ENCODE assay signal across 19 cellular contexts in the genomic region with DNA sequence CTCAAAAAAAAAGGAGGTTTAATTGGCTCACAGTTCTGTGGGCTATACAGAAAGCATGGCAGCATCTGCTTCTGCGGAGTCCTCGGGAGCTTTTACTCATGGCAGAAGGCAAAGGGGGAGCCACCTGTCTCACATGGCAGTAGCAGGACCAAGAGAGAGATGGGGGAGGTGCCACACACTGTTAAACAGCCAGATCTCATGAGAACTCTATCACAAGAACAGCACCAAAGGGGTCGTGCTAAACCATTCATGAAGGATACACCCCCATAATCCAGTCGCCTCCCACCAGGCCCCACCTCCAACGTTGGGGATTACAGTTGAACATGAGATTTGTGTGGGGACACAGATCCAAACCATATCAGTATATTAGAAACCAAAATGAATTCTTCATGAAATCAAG. TPM values are rescaled to one million over a fixed set of nuclear protein-coding genes. Genes with fewer than 3 reads are reported as not detected.
DNase-seq lines count a peak whose midpoint lies in the region; ATAC-seq and TF ChIP-seq lines count a peak whose summit lies in the region.
"Had no signal": no experiment of that assay in that cellular context is flagged by ENCODE, and none has a peak within 500 bp of the region (broad histone marks: within the 10 kb centered on the region; RNA-seq: fewer than 3 reads in every experiment).

No MANE protein-coding gene starts in this region.

- H3K4me1 Mint-ChIP-seq in activated CD8-positive, alpha-beta T cell treated with anti-CD3 and anti-CD28 coated beads for 36 hours (ENCODE audit: low read depth) = peaks cover 4% of the 10 kb centered on the region
- H3K4me1 Mint-ChIP-seq in activated CD8-positive, alpha-beta T cell treated with anti-CD3 and anti-CD28 coated beads, Interleukin-2, amount 10 ng/mL, durations not matched to agents 7 days and 5 days (ENCODE audit: low read depth) = peaks cover 6% of the 10 kb centered on the region
- no peaks in the 10 kb centered on the region; the same call in 2 of the 3 replicates for H3K4me1 Mint-ChIP-seq in GM23338
- peaks cover 6% of the 10 kb centered on the region for H3K4me1 Mint-ChIP-seq in activated naive CD8-positive, alpha-beta T cell treated with anti-CD3 and anti-CD28 coated beads for 36 hours
- no peaks in the 10 kb centered on the region for H3K4me1 Mint-ChIP-seq in nephron progenitor cell

- H3K27me3 Mint-ChIP-seq in activated CD8-positive, alpha-beta T cell treated with anti-CD3 and anti-CD28 coated beads for 36 hours = no peaks in the 10 kb centered on the region
- H3K27me3 Mint-ChIP-seq in activated CD8-positive, alpha-beta T cell treated with anti-CD3 and anti-CD28 coated beads, Interleukin-2, amount 10 ng/mL, durations not matched to agents 7 days and 5 days (ENCODE audit: low read depth) = no peaks in the 10 kb centered on the region
- H3K27me3 Mint-ChIP-seq in GM23338 (ENCODE audit: insufficient read depth, low read depth, poor library complexity) (peaks cover 3% of the 10 kb centered on the region), nephron progenitor cell (ENCODE audit: low read depth, poor library complexity) (no peaks in the 10 kb centered on the region)
- H3K27me3 Mint-ChIP-seq in activated naive CD8-positive, alpha-beta T cell treated with anti-CD3 and anti-CD28 coated beads for 36 hours = no peaks in the 10 kb centered on the region
- H3K27me3 Mint-ChIP-seq: IgD-negative memory B cell had no signal

- H3K36me3 ChIP-seq in GM23338 (ENCODE audit: insufficient read depth) = peaks cover 50% of the 10 kb centered on the region

- CTCF ChIA-PET in activated CD8-positive, alpha-beta T cell treated with anti-CD3 and anti-CD28 coated beads for 36 hours (lab: Charles Lee) = interaction anchor here (0.8 to 6.8 kb wide), 3 partner anchors 13 to 146 kb away, joined by 3 to 29 read pairs (median 4); no protein-coding TSS in a partner anchor
- CTCF ChIA-PET in activated CD8-positive, alpha-beta T cell treated with anti-CD3 and anti-CD28 coated beads, Interleukin-2, amount 10 ng/mL, durations not matched to agents 7 days and 5 days (lab: Charles Lee) = interaction anchor here (1.1 to 1.5 kb wide), 3 partner anchors 14 to 45 kb away, joined by 3 to 5 read pairs (median 5); partner anchors contain the start of gene CXXC5

- no peak for TF ChIP-seq CTCF in activated CD8-positive, alpha-beta T cell treated with anti-CD3 and anti-CD28 coated beads for 36 hours (IDR thresholded peaks at IDR 0.05)
- TF ChIP-seq CTCF in GM23338 (conservative IDR thresholded peaks at IDR 0.05; ENCODE audit: low read depth in 2 of 2) (no peak), nephron progenitor cell (IDR thresholded peaks at IDR 0.05) (no peak)

- peaks cover 7% of the 10 kb centered on the region; the same call in 1 of the 2 replicates for H3F3A ChIP-seq in GM23338 (replicated peaks; ENCODE audit: low read depth)

- no peak overlapping the region for H3K4me2 ChIP-seq in GM23338

- POLR2A ChIA-PET in activated CD8-positive, alpha-beta T cell treated with anti-CD3 and anti-CD28 coated beads for 36 hours (lab: Charles Lee) = interaction anchor here (0.6 kb wide), 1 partner anchor 59 kb away, joined by 5 read pairs; the partner anchor contains the start of gene UBE2D2
- POLR2A ChIA-PET in activated CD8-positive, alpha-beta T cell treated with anti-CD3 and anti-CD28 coated beads, Interleukin-2, amount 10 ng/mL, durations not matched to agents 7 days and 5 days (lab: Charles Lee) = no interaction called here

- peak overlapping the region; percentile 72; the same call in 1 of the 2 replicates for H3K27ac ChIP-seq in GM23338 (ENCODE audit: low read depth)
- H3K27ac ChIP-seq: C4-2B, HL-60 had no signal

- peaks cover 7% of the 10 kb centered on the region; the same call in 1 of the 2 replicates for H3K79me2 ChIP-seq in GM23338 (replicated peaks; ENCODE audit: insufficient read depth)

- peak overlapping the region; percentile 49 for H3K27ac Mint-ChIP-seq in activated CD8-positive, alpha-beta T cell treated with anti-CD3 and anti-CD28 coated beads for 36 hours
- no peak overlapping the region for H3K27ac Mint-ChIP-seq in activated CD8-positive, alpha-beta T cell treated with anti-CD3 and anti-CD28 coated beads, Interleukin-2, amount 10 ng/mL, durations not matched to agents 7 days and 5 days
- H3K27ac Mint-ChIP-seq in GM23338 (no peak overlapping the region), nephron progenitor cell (peak overlapping the region; percentile 61)
- peak overlapping the region; percentile 67 for H3K27ac Mint-ChIP-seq in activated naive CD8-positive, alpha-beta T cell treated with anti-CD3 and anti-CD28 coated beads for 36 hours

- ATAC-seq in activated CD8-positive, alpha-beta T cell treated with anti-CD3 and anti-CD28 coated beads for 36 hours = no peak
- no peak for ATAC-seq in activated CD8-positive, alpha-beta T cell treated with anti-CD3 and anti-CD28 coated beads, Interleukin-2, amount 10 ng/mL, durations not matched to agents 7 days and 5 days
- no peak for ATAC-seq in GM23338

- no peaks in the 10 kb centered on the region for H3K27me3 ChIP-seq in GM23338 (ENCODE audit: insufficient read depth)

- peaks cover 30% of the 10 kb centered on the region for H3K36me3 Mint-ChIP-seq in activated CD8-positive, alpha-beta T cell treated with anti-CD3 and anti-CD28 coated beads for 36 hours (ENCODE audit: low read depth)
- H3K36me3 Mint-ChIP-seq in activated CD8-positive, alpha-beta T cell treated with anti-CD3 and anti-CD28 coated beads, Interleukin-2, amount 10 ng/mL, durations not matched to agents 7 days and 5 days (ENCODE audit: low read depth) = peaks cover 59% of the 10 kb centered on the region
- H3K36me3 Mint-ChIP-seq in GM23338 (ENCODE audit: low read depth) (peaks cover 73% of the 10 kb centered on the region), nephron progenitor cell (ENCODE audit: low read depth) (peaks cover 66% of the 10 kb centered on the region)
- H3K36me3 Mint-ChIP-seq in activated naive CD8-positive, alpha-beta T cell treated with anti-CD3 and anti-CD28 coated beads for 36 hours = peaks cover 22% of the 10 kb centered on the region

- no peak overlapping the region for H3K4me3 Mint-ChIP-seq in activated CD8-positive, alpha-beta T cell treated with anti-CD3 and anti-CD28 coated beads for 36 hours
- H3K4me3 Mint-ChIP-seq in activated CD8-positive, alpha-beta T cell treated with anti-CD3 and anti-CD28 coated beads, Interleukin-2, amount 10 ng/mL, durations not matched to agents 7 days and 5 days = no peak overlapping the region
- H3K4me3 Mint-ChIP-seq in GM23338 (no peak overlapping the region), nephron progenitor cell (no peak overlapping the region)
- no peak overlapping the region for H3K4me3 Mint-ChIP-seq in activated naive CD8-positive, alpha-beta T cell treated with anti-CD3 and anti-CD28 coated beads for 36 hours
- H3K4me3 Mint-ChIP-seq: IgD-negative memory B cell had no signal

- no peaks in the 10 kb centered on the region for H3K4me1 ChIP-seq in GM23338 (ENCODE audit: insufficient read depth)
- H3K4me1 ChIP-seq: Caco-2 had no signal

- intact Hi-C loops in activated CD8-positive, alpha-beta T cell treated with anti-CD3 and anti-CD28 coated beads for 36 hours (cut with micrococcal nuclease) = no loop called here

- H3K4me3 ChIP-seq in GM23338 = no peak overlapping the region

- H4K20me1 ChIP-seq in GM23338 (replicated peaks; ENCODE audit: insufficient read depth) = peaks cover 10% of the 10 kb centered on the region; the same call in 1 of the 2 replicates

- no peaks in the 10 kb centered on the region for H3K9me2 ChIP-seq in GM23338 (ENCODE audit: insufficient read depth)

- H3K9me3 Mint-ChIP-seq in activated CD8-positive, alpha-beta T cell treated with anti-CD3 and anti-CD28 coated beads for 36 hours = no peaks in the 10 kb centered on the region
- H3K9me3 Mint-ChIP-seq in activated CD8-positive, alpha-beta T cell treated with anti-CD3 and anti-CD28 coated beads, Interleukin-2, amount 10 ng/mL, durations not matched to agents 7 days and 5 days (ENCODE audit: insufficient read depth) = no peaks in the 10 kb centered on the region
- H3K9me3 Mint-ChIP-seq in GM23338 = no peaks in the 10 kb centered on the region
- H3K9me3 Mint-ChIP-seq in activated naive CD8-positive, alpha-beta T cell treated with anti-CD3 and anti-CD28 coated beads for 36 hours = no peaks in the 10 kb centered on the region
- H3K9me3 Mint-ChIP-seq in nephron progenitor cell = no peaks in the 10 kb centered on the region
- H3K9me3 Mint-ChIP-seq: IgD-negative memory B cell had no signal

- DNase-seq in activated CD8-positive, alpha-beta T cell treated with anti-CD3 and anti-CD28 coated beads for 36 hours = no peak
- DNase-seq in activated CD8-positive, alpha-beta T cell treated with anti-CD3 and anti-CD28 coated beads, Interleukin-2, amount 10 ng/mL, durations not matched to agents 7 days and 5 days = no peak
- no peak for DNase-seq in GM23338 (ENCODE audit: low spot score)
- DNase-seq in activated naive CD8-positive, alpha-beta T cell treated with anti-CD3 and anti-CD28 coated beads for 36 hours = no peak
- DNase-seq in nephron progenitor cell = no peak
- DNase-seq in HK-2 (ENCODE audit: unreplicated experiment) = no peak
- DNase-seq in GOT3 (lab: John Stamatoyannopoulos, UW) = no peak
- DNase-seq: Caco-2, DMS53, H7, Kasumi-1, MM.1S, NCI-H1105, NCI-H1694, NCI-H2107, NCI-H446 treated with DMSO at 0.1 percent for 48 hours had no signal

- H2AFZ ChIP-seq in GM23338 = no peak overlapping the region

RNA-seq across cellular contexts. Expression of gene CXXC5, which starts 28.3 kb away (rescaled TPM):
- 1 to 10 TPM; 3.5 to 4.3 TPM for total RNA-seq in activated CD8-positive, alpha-beta T cell treated with anti-CD3 and anti-CD28 coated beads for 36 hours
- total RNA-seq in activated CD8-positive, alpha-beta T cell treated with anti-CD3 and anti-CD28 coated beads, Interleukin-2, amount 10 ng/mL, durations not matched to agents 7 days and 5 days = 1 to 10 TPM; 1.2 to 2.0 TPM
- 97.9 and 111 TPM in 2 replicates for total RNA-seq in GM23338 (2014; rRNA removed; shearing (Covaris generic))
- 63.3 and 65.0 TPM in 2 replicates for polyA plus RNA-seq in GM23338 (2016; fragmentation: Nextera tagmentation; extraction: Ambion mirVana)
- total RNA-seq in activated naive CD8-positive, alpha-beta T cell treated with anti-CD3 and anti-CD28 coated beads for 36 hours = 1 to 10 TPM; 1.3 to 2.0 TPM

RNA-seq across cellular contexts. Expression of gene UBE2D2, which starts 58.7 kb away (rescaled TPM):
- 100 to 1,000 TPM; 239 to 253 TPM for total RNA-seq in activated CD8-positive, alpha-beta T cell treated with anti-CD3 and anti-CD28 coated beads for 36 hours
- total RNA-seq in activated CD8-positive, alpha-beta T cell treated with anti-CD3 and anti-CD28 coated beads, Interleukin-2, amount 10 ng/mL, durations not matched to agents 7 days and 5 days = 100 to 1,000 TPM; 227 to 232 TPM
- 101 and 120 TPM in 2 replicates for total RNA-seq in GM23338 (2014; rRNA removed; shearing (Covaris generic))
- polyA plus RNA-seq in GM23338 (2016; fragmentation: Nextera tagmentation; extraction: Ambion mirVana) = 166 and 172 TPM in 2 replicates
- 100 to 1,000 TPM; 286 to 297 TPM for total RNA-seq in activated naive CD8-positive, alpha-beta T cell treated with anti-CD3 and anti-CD28 coated beads for 36 hours

Comparison
In these comparisons a context has a peak if more than half of its experiments do, and no peak if none do; other contexts are left out.
1. H3K27ac Mint-ChIP-seq: peak in activated CD8-positive, alpha-beta T cell treated with anti-CD3 and anti-CD28 coated beads for 36 hours (single experiment), activated naive CD8-positive, alpha-beta T cell treated with anti-CD3 and anti-CD28 coated beads for 36 hours (single experiment) and nephron progenitor cell (single experiment); none in activated CD8-positive, alpha-beta T cell treated with anti-CD3 and anti-CD28 coated beads, Interleukin-2, amount 10 ng/mL, durations not matched to agents 7 days and 5 days (single experiment) and GM23338 (single experiment).
2. RNA of gene CXXC5, which starts 28.3 kb away (total RNA-seq): 97.9 to 111 TPM in GM23338; 3.5 to 4.3 TPM in activated CD8-positive, alpha-beta T cell treated with anti-CD3 and anti-CD28 coated beads for 36 hours, 1.3 to 2.0 TPM in activated naive CD8-positive, alpha-beta T cell treated with anti-CD3 and anti-CD28 coated beads for 36 hours and 1.2 to 2.0 TPM in activated CD8-positive, alpha-beta T cell treated with anti-CD3 and anti-CD28 coated beads, Interleukin-2, amount 10 ng/mL, durations not matched to agents 7 days and 5 days; every median in the first group is over 10 times any median in the second.